ENCODE assay signal across 20 cellular contexts in the genomic region with DNA sequence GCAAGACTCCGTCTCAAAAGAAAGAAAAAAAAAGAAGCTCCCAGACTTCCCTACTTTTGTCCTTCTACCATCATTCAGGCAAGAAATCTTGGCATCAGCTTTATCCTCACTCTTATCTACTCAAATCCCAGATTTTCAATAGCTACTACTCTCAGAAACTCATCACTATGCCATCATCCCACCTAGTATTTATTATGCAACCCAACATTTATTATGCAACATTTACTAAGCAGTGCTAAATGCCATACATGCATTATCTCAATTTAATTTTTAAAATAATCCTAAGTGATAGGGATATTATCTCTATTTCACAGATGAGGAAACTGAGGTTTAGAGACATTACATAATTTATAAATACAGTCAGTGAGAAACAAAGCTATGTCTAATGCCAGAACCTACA.
"Had no signal": no experiment of that assay in that cellular context is flagged by ENCODE, and none has a peak within 500 bp of the region (broad histone marks: within the 10 kb centered on the region; RNA-seq: fewer than 3 reads in every experiment).

No MANE protein-coding gene starts in this region.

- ATAC-seq: effector memory CD8-positive, alpha-beta T cell; foreskin keratinocyte; natural killer cell treated with Interleukin-12 subunit alpha and Interleukin-12 subunit beta and Interleukin-15 and Interleukin-18, amount 100 ng/mL, for 72 hours had no signal

- DNase-seq: activated CD4-positive, CD25-positive, alpha-beta regulatory T cell treated with anti-CD3 and anti-CD28 coated beads, Interleukin-2, amount 50 U/mL, for 72 hours; activated CD8-positive, alpha-beta memory T cell treated with anti-CD3 and anti-CD28 coated beads for 24 hours; activated naive CD4-positive, alpha-beta T cell treated with Interleukin-2 at 50 U/mL for 16 hours; dermis blood vessel endothelial cell; effector memory CD8-positive, alpha-beta T cell; foreskin keratinocyte; kidney glomerular epithelial cell; mesenchymal stem cell; nucleus accumbens; stimulated activated CD4-positive, alpha-beta T cell treated with anti-CD3 and anti-CD28 coated beads, Interleukin-15, amount 100 ng/mL, for 24 hours; stimulated activated CD4-positive, alpha-beta T cell treated with anti-CD3 and anti-CD28 coated beads, Interleukin-4, amount 100 ng/mL, for 1 hour; stimulated activated naive CD4-positive, alpha-beta T cell; SW 1271; transverse colon had no signal

- H3K27me3 ChIP-seq: foreskin keratinocyte, right atrium auricular region, transverse colon, vagina had no signal

- H3K9me3 ChIP-seq: right atrium auricular region, transverse colon, vagina had no signal

- H3K4me3 ChIP-seq: right atrium auricular region, skin epidermis, transverse colon, vagina had no signal

- H3K27me3 Mint-ChIP-seq: effector memory CD8-positive, alpha-beta T cell; natural killer cell treated with Interleukin-12 subunit alpha and Interleukin-12 subunit beta and Interleukin-15 and Interleukin-18, amount 100 ng/mL, for 72 hours had no signal

- H3K4me3 Mint-ChIP-seq: effector memory CD8-positive, alpha-beta T cell; natural killer cell treated with Interleukin-12 subunit alpha and Interleukin-12 subunit beta and Interleukin-15 and Interleukin-18, amount 100 ng/mL, for 72 hours had no signal

- H3K27ac ChIP-seq: foreskin keratinocyte, right atrium auricular region, skin epidermis, transverse colon, vagina had no signal

- H3K9me3 Mint-ChIP-seq: effector memory CD8-positive, alpha-beta T cell; natural killer cell treated with Interleukin-12 subunit alpha and Interleukin-12 subunit beta and Interleukin-15 and Interleukin-18, amount 100 ng/mL, for 72 hours had no signal

- FAIRE-seq: astrocyte, bronchial epithelial cell had no signal

- H3K27ac Mint-ChIP-seq: effector memory CD8-positive, alpha-beta T cell; natural killer cell treated with Interleukin-12 subunit alpha and Interleukin-12 subunit beta and Interleukin-15 and Interleukin-18, amount 100 ng/mL, for 72 hours had no signal
